ENCODE assay signal across 18 cellular contexts in the genomic region with DNA sequence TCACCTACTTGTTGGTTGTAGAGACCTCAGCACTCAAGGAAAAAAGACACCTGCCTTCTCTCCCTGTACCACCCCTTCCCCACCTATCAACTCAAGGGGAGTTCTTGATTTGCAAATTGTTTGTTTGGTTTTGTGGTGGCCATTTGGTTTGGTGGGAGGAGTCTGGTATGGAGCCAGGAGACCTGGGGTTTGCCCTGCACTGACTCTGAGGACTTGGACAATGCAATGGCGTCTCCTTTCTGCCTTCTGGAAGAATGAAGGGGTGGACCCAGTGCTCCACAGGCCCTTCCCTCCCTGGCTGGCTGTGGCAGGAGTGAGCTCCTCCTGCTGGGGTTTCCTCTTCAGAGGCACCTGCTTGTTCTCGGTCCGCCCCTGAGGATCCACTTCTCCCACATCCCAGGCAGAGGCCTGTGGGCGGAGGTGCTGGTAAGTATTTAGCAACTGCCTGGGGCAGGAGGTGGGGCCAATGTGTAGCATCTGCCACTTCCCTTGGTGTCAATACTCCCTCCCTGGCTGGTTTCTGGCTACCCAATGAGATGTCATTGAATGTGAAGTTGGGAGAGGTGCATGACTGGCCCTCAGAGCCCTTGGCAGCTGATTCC.
DNase-seq lines count a peak whose midpoint lies in the region; FAIRE-seq and TF ChIP-seq lines count a peak whose summit lies in the region.
"Had no signal": no experiment of that assay in that cellular context is flagged by ENCODE, and none has a peak within 500 bp of the region (broad histone marks: within the 10 kb centered on the region; RNA-seq: fewer than 3 reads in every experiment).

No MANE protein-coding gene starts in this region.

- no peak overlapping the region for H4K5ac ChIP-seq in H1 (ENCODE audit: insufficient read length, low read depth, low read length)

- no peak overlapping the region for H2AK5ac ChIP-seq in H1 (ENCODE audit: low read depth, low read length)

- H2BK20ac ChIP-seq in H1 (ENCODE audit: low read length) = no peak overlapping the region

- H3K36me3 ChIP-seq in H1 (ENCODE audit: control insufficient read depth in 2 of 4, insufficient read depth in 4 of 4, low read length in 3 of 4) = no peaks in the 10 kb centered on the region
- no peaks in the 10 kb centered on the region for H3K36me3 ChIP-seq in prostate gland
- H3K36me3 ChIP-seq in mammary epithelial cell (ENCODE audit: insufficient read depth, low read length) = no peaks in the 10 kb centered on the region
- no peaks in the 10 kb centered on the region for H3K36me3 ChIP-seq in ovary
- H3K36me3 ChIP-seq: HAP-1 had no signal

- H3K14ac ChIP-seq in H1 (ENCODE audit: insufficient read length) = no peak overlapping the region

- dilution Hi-C loops in mammary epithelial cell (cut with HindIII; ENCODE audit: low sequenced_read_pairs) = no loop called here

- intact Hi-C loops in prostate gland (cut with DNase I) = no loop called here
- intact Hi-C loops in mammary epithelial cell (cut with micrococcal nuclease) = no loop called here
- intact Hi-C loops in ovary (cut with DNase I) = no loop called here

- H3K9me3 ChIP-seq in H1 (ENCODE audit: insufficient read depth in 2 of 2, low read depth in 1 of 2, low read length in 1 of 2) (no peaks in the 10 kb centered on the region), prostate gland (no peaks in the 10 kb centered on the region), mammary epithelial cell (replicated peaks; ENCODE audit: insufficient read depth, low read length) (no peaks in the 10 kb centered on the region), ovary (no peaks in the 10 kb centered on the region)
- H3K9me3 ChIP-seq: A549, HAP-1 had no signal

- no peak overlapping the region for H4K91ac ChIP-seq in H1 (replicated peaks; ENCODE audit: insufficient read length, low read length)

- no peak for FAIRE-seq in H1 (lab: Jason Lieb, UNC)
- FAIRE-seq: A549, K562 had no signal

- no peak for TF ChIP-seq RAD21 in H1 (IDR thresholded peaks at IDR 0.05 in 1 of 2, conservative IDR thresholded peaks at IDR 0.05 in 1 of 2; ENCODE audit: low read depth in 2 of 2, low read length in 2 of 2)

- H3K4ac ChIP-seq in H1 (replicated peaks; ENCODE audit: insufficient read length, low read depth, low read length) = no peak overlapping the region

- no peak overlapping the region for H3K23ac ChIP-seq in H1 (ENCODE audit: insufficient read length)

- H3K4me3 ChIP-seq in H1 (ENCODE audit: extremely low read depth in 1 of 4, insufficient read depth in 2 of 4, low read depth in 3 of 4, low read length in 4 of 4) = no peak overlapping the region
- no peak overlapping the region for H3K4me3 ChIP-seq in prostate gland
- no peak overlapping the region for H3K4me3 ChIP-seq in mammary epithelial cell (replicated peaks in 1 of 3; ENCODE audit: insufficient read depth in 1 of 3, low read depth in 2 of 3, low read length in 3 of 3)
- H3K4me3 ChIP-seq in ovary = no peak overlapping the region
- H3K4me3 ChIP-seq: A549, HAP-1, K562 had no signal

- no TSS peak for BruUV-seq in mammary epithelial cell (replicated peaks; lab: Mats Ljungman, UMichigan)

- H3K27ac ChIP-seq in H1 (ENCODE audit: low read depth, low read length) (no peak overlapping the region), prostate gland (peak overlapping the region; percentile 69 to 81), mammary epithelial cell (ENCODE audit: insufficient read depth, low read depth, low read length) (no peak overlapping the region), ovary (no peak overlapping the region)
- H3K27ac ChIP-seq: A549, HL-60 had no signal

- in situ Hi-C loops in mammary epithelial cell (cut with MboI; ENCODE audit: low sequenced_read_pairs in 2 of 2) = loop anchor here in 1 of 2 donors (25.0 kb wide), 1 partner anchor 98 kb away; no protein-coding TSS in a partner anchor

- no peaks in the 10 kb centered on the region for H3K79me1 ChIP-seq in H1 (ENCODE audit: low read depth, low read length)

- H3K27me3 ChIP-seq in H1 (replicated peaks in 1 of 4; ENCODE audit: control insufficient read depth in 3 of 4, extremely low read depth in 1 of 4, insufficient read depth in 3 of 4, low read length in 3 of 4) (no peaks in the 10 kb centered on the region), prostate gland (replicated peaks; ENCODE audit: insufficient read depth) (no peaks in the 10 kb centered on the region), mammary epithelial cell (ENCODE audit: insufficient read depth, low read length) (no peaks in the 10 kb centered on the region), ovary (no peaks in the 10 kb centered on the region)

- DNase-seq in NCI-H748 (lab: John Stamatoyannopoulos, UW; ENCODE audit: unreplicated experiment) (peak; percentile 19), NCI-H748 treated with DMSO at 0.1 percent for 48 hours (lab: John Stamatoyannopoulos, UW) (no peak), MV-4-11 (lab: John Stamatoyannopoulos, UW) (peak; percentile 88), H1 (ENCODE audit: low read depth in 1 of 2, low spot score in 2 of 2) (no peak), prostate gland (ENCODE audit: low spot score) (no peak), mammary epithelial cell (no peak), ovary (no peak), NCI-H1930 (lab: John Stamatoyannopoulos, UW) (no peak)
- DNase-seq: Calu3; CD4-positive, alpha-beta T cell; NCI-H446; NCI-H774; OCI-M1; RPMI8226 had no signal

- no peak overlapping the region for H3K56ac ChIP-seq in H1 (replicated peaks; ENCODE audit: insufficient read length, low read depth, low read length)

- H3K23me2 ChIP-seq in H1 (ENCODE audit: low read depth, low read length) = no peaks in the 10 kb centered on the region

- H2AFZ ChIP-seq in H1 (ENCODE audit: low read length) (no peak overlapping the region), mammary epithelial cell (ENCODE audit: low read depth, low read length) (no peak overlapping the region)

- H2BK120ac ChIP-seq in H1 (replicated peaks; ENCODE audit: low read depth, low read length) = no peak overlapping the region

- no peak overlapping the region for H2BK15ac ChIP-seq in H1 (ENCODE audit: low read length)

- CTCF ChIA-PET in H1 (lab: Charles Lee; ENCODE audit: partially characterized antibody) (interaction anchor here (1.4 to 1.8 kb wide), 2 partner anchors 13 to 191 kb away, joined by 5 read pairs; no protein-coding TSS in a partner anchor), mammary epithelial cell (lab: Charles Lee; ENCODE audit: low non-redundant PET) (no interaction called here)

- peak overlapping the region; percentile 71; the same call in 1 of the 2 replicates for H2BK5ac ChIP-seq in H1 (ENCODE audit: low read depth, low read length)

- H3K4me2 ChIP-seq in H1 (ENCODE audit: insufficient read depth in 1 of 2, low read depth in 2 of 2, low read length in 2 of 2) = no peak overlapping the region
- H3K4me2 ChIP-seq in mammary epithelial cell (ENCODE audit: insufficient read depth, low read depth, low read length) = no peak overlapping the region
- H3K4me2 ChIP-seq: A549 had no signal

- TF ChIP-seq CTCF in H1 (IDR thresholded peaks at IDR 0.05; ENCODE audit: control extremely low read depth in 1 of 3, insufficient read depth in 1 of 3, low read depth in 1 of 3, low read length in 3 of 3) (peak in 1 of 3 experiments; percentile 1; a peak in 1 of 4 replicates), prostate gland (IDR thresholded peaks at IDR 0.05) (no peak), mammary epithelial cell (conservative IDR thresholded peaks at IDR 0.05 in 1 of 2, IDR thresholded peaks at IDR 0.05 in 1 of 2; ENCODE audit: extremely low read depth in 1 of 2, insufficient read depth in 1 of 2, low read depth in 1 of 2, low read length in 2 of 2) (no peak), ovary (IDR thresholded peaks at IDR 0.05) (no peak)

- H3K9ac ChIP-seq in H1 (replicated peaks in 1 of 4; ENCODE audit: extremely low read depth in 1 of 4, low read depth in 3 of 4, low read length in 3 of 4) = no peak overlapping the region
- no peak overlapping the region for H3K9ac ChIP-seq in mammary epithelial cell (ENCODE audit: insufficient read depth, low read length)

- TF ChIP-seq POLR2A in H1 (IDR thresholded peaks at IDR 0.05; ENCODE audit: control extremely low read depth in 1 of 2, low read depth in 2 of 2, low read length in 2 of 2) = no peak
- no peak for TF ChIP-seq POLR2A in prostate gland (IDR thresholded peaks at IDR 0.05)
- TF ChIP-seq POLR2A in ovary (IDR thresholded peaks at IDR 0.05) = no peak

- no peak overlapping the region for H2BK12ac ChIP-seq in H1 (ENCODE audit: low read depth, low read length)

- POLR2A ChIA-PET in H1 (lab: Charles Lee; ENCODE audit: partially characterized antibody) = no interaction called here

- whole genome bisulfite sequencing in H1 (ENCODE audit: extremely low coverage in 1 of 2, insufficient coverage in 1 of 2, insufficient read length in 1 of 2, insufficient replicate concordance in 2 of 2, low coverage in 1 of 2, low lambda C conversion rate in 2 of 2, missing lambda C conversion rate in 1 of 2), 2 experiments = 88% methylated on average over 4 of the region's 4 CpGs; no CpG with 5 or more reads in 1 of the 2 experiments
- 65% methylated on average over 4 of the region's 4 CpGs for WGBS in prostate gland
- 90% methylated on average over 4 of the region's 4 CpGs for WGBS in mammary epithelial cell (ENCODE audit: low coverage, missing lambda C conversion rate)
- WGBS in ovary, 3 donors = 94% methylated on average over 4 of the region's 4 CpGs

- no peak overlapping the region; the same call in 1 of the 2 replicates for H3K18ac ChIP-seq in H1 (ENCODE audit: extremely low read depth, low read length)

- H3K79me2 ChIP-seq in H1 (ENCODE audit: control insufficient read depth in 1 of 2, insufficient read depth in 2 of 2, low read length in 2 of 2) = no peaks in the 10 kb centered on the region
- H3K79me2 ChIP-seq in mammary epithelial cell (ENCODE audit: insufficient read depth, low read length) = no peaks in the 10 kb centered on the region

- peaks cover 0 to 7% (median 5%) of the 10 kb centered on the region in 4 experiments; a peak in 6 of 7 replicates for H3K4me1 ChIP-seq in H1 (replicated peaks in 1 of 4; ENCODE audit: control insufficient read depth in 3 of 4, insufficient read depth in 4 of 4, low read length in 3 of 4)
- H3K4me1 ChIP-seq in prostate gland (replicated peaks) = peaks cover 5% of the 10 kb centered on the region
- H3K4me1 ChIP-seq in mammary epithelial cell (ENCODE audit: insufficient read depth, low read length) = no peaks in the 10 kb centered on the region
- no peaks in the 10 kb centered on the region for H3K4me1 ChIP-seq in ovary (ENCODE audit: insufficient read depth)
- H3K4me1 ChIP-seq: A549 had no signal

- no peak for TF ChIP-seq EP300 in H1 (IDR thresholded peaks at IDR 0.05; ENCODE audit: borderline replicate concordance in 1 of 2, low read depth in 2 of 2, low read length in 2 of 2)
- TF ChIP-seq EP300 in ovary (IDR thresholded peaks at IDR 0.05) = no peak

- no peak overlapping the region for H4K8ac ChIP-seq in H1 (ENCODE audit: extremely low read depth, insufficient read depth, low read length)

- H4K20me1 ChIP-seq in H1 (replicated peaks in 1 of 2; ENCODE audit: control insufficient read depth in 1 of 2, insufficient read depth in 2 of 2, low read length in 2 of 2) (no peaks in the 10 kb centered on the region), mammary epithelial cell (ENCODE audit: insufficient read depth, low read length) (no peaks in the 10 kb centered on the region)

TF ChIP-seq in H1, 55 proteins besides CTCF, POLR2A, EP300 and RAD21 (continues in another document):
- TF ChIP-seq BRCA1 (IDR thresholded peaks at IDR 0.05; ENCODE audit: low read depth, low read length) = no peak
- no peak for TF ChIP-seq JUN (IDR thresholded peaks at IDR 0.05; ENCODE audit: low read depth, low read length)

Comparison
In these comparisons a context has a peak if more than half of its experiments do, and no peak if none do; other contexts are left out.
1. DNase-seq: peak in NCI-H748 (single experiment) and MV-4-11 (single experiment); none in NCI-H748 treated with DMSO at 0.1 percent for 48 hours (single experiment), H1 (0 of 2), prostate gland (single experiment), mammary epithelial cell (single experiment), ovary (0 of 5) and NCI-H1930 (0 of 2).
2. H3K27ac ChIP-seq: peak in prostate gland (2 of 2); none in H1 (single experiment), mammary epithelial cell (single experiment) and ovary (0 of 2).